Comparison of ENCODE assay signal across 1 cellular context in genomic region chr1:11822091-11822490, GRCh38.
TF ChIP-seq lines count a peak whose summit lies in the region.

No MANE protein-coding gene starts in this region.

TF ChIP-seq in HCT116, 20 proteins besides CTCF, POLR2A, EP300 and RAD21 (continued from another document):
- no peak for TF ChIP-seq REST (IDR thresholded peaks at IDR 0.05; ENCODE audit: low read depth)
- no peak for TF ChIP-seq SRF (IDR thresholded peaks at IDR 0.05; ENCODE audit: low read depth)
- TF ChIP-seq MAX (IDR thresholded peaks at IDR 0.05): no peak
- TF ChIP-seq TCF7L2 (IDR thresholded peaks at IDR 0.05; ENCODE audit: borderline replicate concordance, extremely low read depth, insufficient read depth, insufficient read length): no peak
- no peak for TF ChIP-seq SP1 (IDR thresholded peaks at IDR 0.05; ENCODE audit: low read depth)
- no peak for TF ChIP-seq ZNF274 (IDR thresholded peaks at IDR 0.05; ENCODE audit: low read depth, low read length)
- TF ChIP-seq EZH2phosphoT487 (IDR thresholded peaks at IDR 0.05; ENCODE audit: borderline replicate concordance): no peak
- no peak for TF ChIP-seq ZFX (IDR thresholded peaks at IDR 0.05)
- no peak for TF ChIP-seq ELF1 (IDR thresholded peaks at IDR 0.05; ENCODE audit: borderline replicate concordance, low read depth)
- no peak for TF ChIP-seq SIN3A (IDR thresholded peaks at IDR 0.05; ENCODE audit: low read depth)
- no peak for TF ChIP-seq ATF3 (IDR thresholded peaks at IDR 0.05)
- TF ChIP-seq FOSL1 (IDR thresholded peaks at IDR 0.05; ENCODE audit: low read depth): no peak
- TF ChIP-seq EZH2 (IDR thresholded peaks at IDR 0.05): no peak
- no peak for TF ChIP-seq POLR2AphosphoS5 (IDR thresholded peaks at IDR 0.05; ENCODE audit: low read depth, low read length)
- TF ChIP-seq CEBPB (IDR thresholded peaks at IDR 0.05; ENCODE audit: low read depth): no peak
- TF ChIP-seq YY1 (IDR thresholded peaks at IDR 0.05; ENCODE audit: extremely low read depth, insufficient replicate concordance, low read depth, low read length): no peak
- TF ChIP-seq ZBTB33 (IDR thresholded peaks at IDR 0.05; ENCODE audit: extremely low read depth, insufficient replicate concordance, low read length): no peak
